Comparison of ENCODE assay signal across 20 cellular contexts in genomic region chr20:48191200-48191599, GRCh38.
DNase-seq lines count a peak whose midpoint lies in the region; ATAC-seq, FAIRE-seq and TF ChIP-seq lines count a peak whose summit lies in the region.
"Had no signal": no experiment of that assay in that cellular context is flagged by ENCODE, and none has a peak within 500 bp of the region (broad histone marks: within the 10 kb centered on the region; RNA-seq: fewer than 3 reads in every experiment).

No MANE protein-coding gene starts in this region.

- no peak overlapping the region for H3K9ac ChIP-seq in HepG2 (ENCODE audit: insufficient read depth, low read depth, low read length)
- no peak overlapping the region for H3K9ac ChIP-seq in keratinocyte (ENCODE audit: control insufficient read depth, extremely low read depth, insufficient read depth, low read length)
- H3K9ac ChIP-seq: parathyroid adenoma had no signal

- H3K4me3 ChIP-seq in HepG2 (replicated peaks in 1 of 3; ENCODE audit: insufficient read depth in 1 of 3, low read depth in 2 of 3, low read length in 3 of 3), result no peak overlapping the region
- no peak overlapping the region for H3K4me3 ChIP-seq in right lobe of liver
- no peak overlapping the region for H3K4me3 ChIP-seq in choroid plexus epithelial cell (ENCODE audit: low read depth, low read length)
- no peak overlapping the region for H3K4me3 ChIP-seq in keratinocyte (ENCODE audit: control insufficient read depth in 2 of 3, extremely low read depth in 1 of 3, insufficient read depth in 2 of 3, low read depth in 1 of 3, low read length in 3 of 3)
- H3K4me3 ChIP-seq: coronary artery had no signal

- H3K9me3 ChIP-seq in HepG2 (ENCODE audit: low read length), result no peaks in the 10 kb centered on the region
- H3K9me3 ChIP-seq in right lobe of liver, result no peaks in the 10 kb centered on the region
- no peaks in the 10 kb centered on the region for H3K9me3 ChIP-seq in keratinocyte (ENCODE audit: control insufficient read depth, low read depth, low read length)

- no peak for DNase-seq in HepG2 (ENCODE audit: low spot score)
- no peak for DNase-seq in right lobe of liver
- no peak for DNase-seq in choroid plexus epithelial cell (ENCODE audit: low read depth)
- DNase-seq in keratinocyte (ENCODE audit: low read depth, low spot score), result no peak
- DNase-seq in stimulated activated CD4-positive, alpha-beta T cell treated with anti-CD3 and anti-CD28 coated beads, Interleukin-12 subunit alpha, Interleukin-12 subunit beta, amount 100 ng/mL, for 4 hours, result no peak
- DNase-seq in H54 (ENCODE audit: insufficient read length, low spot score), result no peak
- DNase-seq in NCI-H187 (lab: John Stamatoyannopoulos, UW), result no peak
- no peak for DNase-seq in NCI-H1105 (lab: John Stamatoyannopoulos, UW)
- DNase-seq: activated CD4-positive, CD25-positive, alpha-beta regulatory T cell; activated gamma-delta T cell; anterior cingulate cortex; CD4-positive, CD25-positive, alpha-beta regulatory T cell; Karpas-422; NCI-H1436; SHP77; small intestine; stimulated activated naive CD4-positive, alpha-beta T cell; T-helper 17 cell had no signal

- TF ChIP-seq POLR2A in HepG2 (IDR thresholded peaks at IDR 0.05; ENCODE audit: insufficient read depth in 1 of 2, low read depth in 2 of 2, low read length in 2 of 2) (no peak), right lobe of liver (IDR thresholded peaks at IDR 0.05) (no peak), H54 (IDR thresholded peaks at IDR 0.05; ENCODE audit: low read depth, low read length) (no peak)

- H3K9me1 ChIP-seq in keratinocyte (ENCODE audit: control insufficient read depth, extremely low read depth, insufficient read depth, low read length), result no peaks in the 10 kb centered on the region

- intact Hi-C loops in HepG2 (cut with micrococcal nuclease; ENCODE audit: unreplicated experiment), result no loop called here
- intact Hi-C loops in right lobe of liver (cut with DNase I), result no loop called here

- H3K4me2 ChIP-seq in HepG2 (ENCODE audit: low read depth, low read length) (no peak overlapping the region), keratinocyte (ENCODE audit: control insufficient read depth, extremely low read depth, insufficient read depth, low read depth, low read length) (no peak overlapping the region)

- ATAC-seq in HepG2 (peak; percentile 51), right lobe of liver (no peak)
- ATAC-seq: T-helper 17 cell had no signal

- BruUV-seq in HepG2 (replicated peaks; lab: Mats Ljungman, UMichigan), result no TSS peak

- TF ChIP-seq EP300 in HepG2 (IDR thresholded peaks at IDR 0.05; ENCODE audit: low read depth in 2 of 2, low read length in 2 of 2) (no peak), HepG2 (CRISPR knock-in tag; IDR thresholded peaks at IDR 0.05; ENCODE audit: borderline replicate concordance) (no peak)

- H3K36me3 ChIP-seq in HepG2 (replicated peaks in 1 of 2; ENCODE audit: control insufficient read depth in 1 of 2, insufficient read depth in 2 of 2, low read length in 2 of 2) (no peaks in the 10 kb centered on the region), right lobe of liver (no peaks in the 10 kb centered on the region), keratinocyte (ENCODE audit: control insufficient read depth in 2 of 2, extremely low read depth in 1 of 2, insufficient read depth in 2 of 2, low read length in 2 of 2) (no peaks in the 10 kb centered on the region)

- no peak for TF ChIP-seq CTCF in HepG2 (CRISPR knock-in tag; IDR thresholded peaks at IDR 0.05)
- no peak for TF ChIP-seq CTCF in right lobe of liver (IDR thresholded peaks at IDR 0.05)
- peak; percentile 9 for TF ChIP-seq CTCF in choroid plexus epithelial cell (conservative IDR thresholded peaks at IDR 0.05; ENCODE audit: low read depth, low read length)
- TF ChIP-seq CTCF in keratinocyte (optimal IDR thresholded peaks at IDR 0.05 in 1 of 3, IDR thresholded peaks at IDR 0.05 in 1 of 3, conservative IDR thresholded peaks at IDR 0.05 in 1 of 3; ENCODE audit: extremely low read depth in 1 of 3, insufficient read depth in 2 of 3, low read length in 3 of 3), result peak in 2 of 3 experiments; percentile 10 to 27

- in situ Hi-C loops in HepG2 (cut with HindIII; ENCODE audit: extremely low pct_ligation_motif_present, low pct_unique_long_range_greater_than_20kb), result no loop called here

- FAIRE-seq in HepG2 (lab: Jason Lieb, UNC) (no peak), keratinocyte (lab: Jason Lieb, UNC) (no peak), H54 (lab: Jason Lieb, UNC) (no peak)
- FAIRE-seq: small intestine had no signal

- H3K27ac ChIP-seq in HepG2 (ENCODE audit: extremely low read length, insufficient read depth, low read length) (no peak overlapping the region), right lobe of liver (no peak overlapping the region), keratinocyte (ENCODE audit: control insufficient read depth, insufficient read depth, low read length) (no peak overlapping the region)
- H3K27ac ChIP-seq: coronary artery, parathyroid adenoma had no signal

- no peaks in the 10 kb centered on the region for H3K79me2 ChIP-seq in HepG2 (ENCODE audit: insufficient read depth, low read length)
- H3K79me2 ChIP-seq in keratinocyte (ENCODE audit: control insufficient read depth, insufficient read depth, low read length), result no peaks in the 10 kb centered on the region
- H3K79me2 ChIP-seq: parathyroid adenoma had no signal

- no peak for TF ChIP-seq RAD21 in HepG2 (CRISPR knock-in tag; IDR thresholded peaks at IDR 0.05)

- H4K20me1 ChIP-seq in HepG2 (ENCODE audit: insufficient read depth, low read length) (no peaks in the 10 kb centered on the region), keratinocyte (ENCODE audit: control insufficient read depth, extremely low read depth, insufficient read depth, low read length) (no peaks in the 10 kb centered on the region)

- WGBS in HepG2 (ENCODE audit: low lambda C conversion rate), result 11% methylated on average over 3 of the region's 3 CpGs
- WGBS in right lobe of liver (ENCODE audit: insufficient coverage, low coverage, low lambda C conversion rate, missing lambda C conversion rate), result 60% methylated on average over 2 of the region's 3 CpGs

- POLR2A ChIA-PET in HepG2 (lab: Yijun Ruan, JAX), result no interaction called here

- H2AFZ ChIP-seq in HepG2 (ENCODE audit: low read length) (no peak overlapping the region), keratinocyte (ENCODE audit: control insufficient read depth, low read length) (no peak overlapping the region)
- H2AFZ ChIP-seq: parathyroid adenoma had no signal

- H3K4me1 ChIP-seq in HepG2 (ENCODE audit: insufficient read depth, low read length) (peaks cover 13% of the 10 kb centered on the region), right lobe of liver (no peaks in the 10 kb centered on the region), keratinocyte (ENCODE audit: control insufficient read depth, extremely low read depth, insufficient read depth, low read length) (peaks cover 18% of the 10 kb centered on the region)
- H3K4me1 ChIP-seq: parathyroid adenoma had no signal

- H3K27me3 ChIP-seq in HepG2 (ENCODE audit: control insufficient read depth in 1 of 2, insufficient read depth in 2 of 2, low read length in 2 of 2) (peaks cover 1 to 3% of the 10 kb centered on the region in 2 experiments; a peak in 2 of 5 replicates), right lobe of liver (no peaks in the 10 kb centered on the region), keratinocyte (ENCODE audit: control insufficient read depth, extremely low read depth, insufficient read depth, low read length) (peaks cover 5% of the 10 kb centered on the region)

- dilution Hi-C loops in keratinocyte (cut with MboI; ENCODE audit: extremely low pct_ligation_motif_present, low sequenced_read_pairs), result no loop called here

- CTCF ChIA-PET in HepG2 (lab: Yijun Ruan, JAX; ENCODE audit: low intra/inter-chr PET ratio, low total read pairs), result no interaction called here

TF ChIP-seq in HepG2, 621 proteins besides CTCF, POLR2A, EP300 and RAD21 (continues in another document):
- TF ChIP-seq PHF8 (CRISPR knock-in tag; IDR thresholded peaks at IDR 0.05), result no peak
- no peak for TF ChIP-seq ZNF256 (CRISPR knock-in tag; conservative IDR thresholded peaks at IDR 0.05)
- TF ChIP-seq ZNF570 (CRISPR knock-in tag; IDR thresholded peaks at IDR 0.05; ENCODE audit: borderline replicate concordance), result no peak
- TF ChIP-seq, protein P1, sequence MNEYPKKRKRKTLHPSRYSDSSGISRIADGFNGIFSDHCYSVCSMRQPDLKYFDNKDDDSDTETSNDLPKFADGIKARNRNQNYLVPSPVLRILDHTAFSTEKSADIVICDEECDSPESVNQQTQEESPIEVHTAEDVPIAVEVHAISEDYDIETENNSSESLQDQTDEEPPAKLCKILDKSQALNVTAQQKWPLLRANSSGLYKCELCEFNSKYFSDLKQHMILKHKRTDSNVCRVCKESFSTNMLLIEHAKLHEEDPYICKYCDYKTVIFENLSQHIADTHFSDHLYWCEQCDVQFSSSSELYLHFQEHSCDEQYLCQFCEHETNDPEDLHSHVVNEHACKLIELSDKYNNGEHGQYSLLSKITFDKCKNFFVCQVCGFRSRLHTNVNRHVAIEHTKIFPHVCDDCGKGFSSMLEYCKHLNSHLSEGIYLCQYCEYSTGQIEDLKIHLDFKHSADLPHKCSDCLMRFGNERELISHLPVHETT (CRISPR knock-in tag; conservative IDR thresholded peaks at IDR 0.05), result no peak
- no peak for TF ChIP-seq ZBTB8A (CRISPR knock-in tag; IDR thresholded peaks at IDR 0.05; ENCODE audit: borderline replicate concordance, low read depth)
- TF ChIP-seq NFE2L2 (IDR thresholded peaks at IDR 0.05; ENCODE audit: low read length), result no peak
- TF ChIP-seq RARG (CRISPR knock-in tag; IDR thresholded peaks at IDR 0.05; ENCODE audit: low read depth), result no peak
- TF ChIP-seq WIZ (CRISPR knock-in tag; IDR thresholded peaks at IDR 0.05), result no peak
- TF ChIP-seq PLSCR1 (CRISPR knock-in tag; IDR thresholded peaks at IDR 0.05; ENCODE audit: borderline replicate concordance), result no peak

Comparison
In these comparisons a context has a peak if more than half of its experiments do, and no peak if none do; other contexts are left out.
1. CTCF ChIP-seq: peak in choroid plexus epithelial cell (single experiment) and keratinocyte (2 of 3); none in HepG2 (single experiment) and right lobe of liver (0 of 4).